In the genomic region with DNA sequence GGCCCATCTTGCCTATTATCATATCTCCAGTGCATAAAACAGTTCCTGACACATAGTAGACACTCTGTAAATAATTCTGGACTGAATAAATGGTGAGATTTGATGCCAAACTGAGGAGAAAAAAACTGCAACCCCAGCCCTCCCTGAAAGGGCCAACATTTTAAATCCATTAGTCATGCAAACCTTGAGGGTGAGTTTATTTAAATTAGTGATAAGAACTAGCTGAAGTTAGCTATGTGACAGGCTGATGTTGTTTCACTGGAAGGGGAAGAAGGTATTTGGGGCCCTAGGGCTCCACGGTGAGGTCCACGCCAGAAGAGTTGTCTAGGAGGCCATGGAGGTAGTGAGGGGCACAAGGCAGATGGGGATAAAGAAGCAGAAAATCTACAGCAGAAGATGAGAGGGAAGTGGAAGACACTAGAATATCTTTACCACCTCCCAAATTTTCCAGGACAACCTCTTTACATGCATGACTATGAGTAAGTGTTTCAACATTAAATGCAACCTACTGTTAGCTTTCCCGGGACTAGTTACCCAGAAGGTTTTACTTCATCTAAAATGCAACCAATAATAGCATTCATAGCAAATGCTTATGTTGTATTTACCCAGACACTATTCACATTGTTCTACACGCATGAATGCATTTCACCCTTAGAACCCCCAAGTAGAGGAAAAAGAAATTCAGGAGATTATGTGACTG, we compare ENCODE assay signal across 15 cellular contexts.
A peak's percentile ranks its signal among the peaks of the same experiment; 100 is the strongest.
DNase-seq lines count a peak whose midpoint lies in the region; ATAC-seq and TF ChIP-seq lines count a peak whose summit lies in the region.
"Had no signal": no experiment of that assay in that cellular context is flagged by ENCODE, and none has a peak within 500 bp of the region (broad histone marks: within the 10 kb centered on the region; RNA-seq: fewer than 3 reads in every experiment).

No MANE protein-coding gene starts in this region.

- DNase-seq in GM04504 (ENCODE audit: low read depth), result peak; percentile 1
- peak; percentile 75 for DNase-seq in adipocyte (ENCODE audit: low read depth)
- peak; percentile 88 for DNase-seq in iris pigment epithelial cell (ENCODE audit: low read depth)
- DNase-seq in 8988T, result no peak
- DNase-seq in pons (ENCODE audit: low spot score), result no peak
- DNase-seq in SKM-1 treated with dmso at 0.1 percent for 144 hours (lab: John Stamatoyannopoulos, UW; ENCODE audit: unreplicated experiment), result no peak
- DNase-seq: activated CD4-positive, alpha-beta memory T cell treated with anti-CD3 and anti-CD28 coated beads, Interleukin-2, amount 10 ng/mL, durations not matched to agents 7 days and 5 days; activated naive CD4-positive, alpha-beta T cell treated with Interleukin-2 at 50 U/mL for 16 hours; heart left ventricle; T-helper 2 cell; tibial artery had no signal

- H3K9me3 ChIP-seq in adipocyte (ENCODE audit: control insufficient read depth, low read length), result peaks cover 9% of the 10 kb centered on the region
- H3K9me3 ChIP-seq: BLaER1, heart left ventricle, tibial artery had no signal

- H3K36me3 ChIP-seq in adipocyte (ENCODE audit: control insufficient read depth, insufficient read depth, low read length, severe bottlenecking), result no peaks in the 10 kb centered on the region
- H3K36me3 ChIP-seq: BLaER1, heart left ventricle, tibial artery had no signal

- ATAC-seq in HG03025 (IDR thresholded peaks at IDR 0.05; ENCODE audit: low FRiP score, unreplicated experiment), result no peak
- ATAC-seq: heart left ventricle, sciatic nerve had no signal

- peaks cover 19% of the 10 kb centered on the region for H3K27me3 ChIP-seq in adipocyte (replicated peaks; ENCODE audit: control insufficient read depth, insufficient read depth, low read length)
- H3K27me3 ChIP-seq: BLaER1, heart left ventricle, tibial artery had no signal

- H3K9ac ChIP-seq in adipocyte (ENCODE audit: low read length), result no peak overlapping the region
- H3K9ac ChIP-seq: BLaER1 had no signal

- TF ChIP-seq CTCF in 22Rv1 (IDR thresholded peaks at IDR 0.05), result no peak

- H3K27ac ChIP-seq in 22Rv1, result peak overlapping the region; percentile 90
- H3K27ac ChIP-seq: BLaER1, heart left ventricle, tibial artery had no signal

- peaks cover 16% of the 10 kb centered on the region for H3K4me1 ChIP-seq in adipocyte (ENCODE audit: control insufficient read depth, insufficient read depth, low read length)
- H3K4me1 ChIP-seq: BLaER1 had no signal

- no peak overlapping the region for H3K4me3 ChIP-seq in adipocyte (ENCODE audit: low read length)
- H3K4me3 ChIP-seq: BLaER1, heart left ventricle, tibial artery had no signal

Comparison
In these comparisons a context has a peak if more than half of its experiments do, and no peak if none do; other contexts are left out.
1. DNase-seq: peak in GM04504 (single experiment), adipocyte (single experiment) and iris pigment epithelial cell (single experiment); none in 8988T (single experiment), pons (single experiment) and SKM-1 treated with dmso at 0.1 percent for 144 hours (single experiment).